Comparison of ENCODE assay signal across 8 cellular contexts in genomic region chr2:157837851-157838441, GRCh38. TPM values are rescaled to one million over a fixed set of nuclear protein-coding genes. Genes with fewer than 3 reads are reported as not detected.
DNase-seq lines count a peak whose midpoint lies in the region; ATAC-seq lines count a peak whose summit lies in the region.

No MANE protein-coding gene starts in this region.

- no peaks in the 10 kb centered on the region for H3K36me3 ChIP-seq in mucosa of stomach (ENCODE audit: control insufficient read depth, insufficient read depth, low read length)

- H3K9me3 ChIP-seq in mucosa of stomach (ENCODE audit: control insufficient read depth, low read length): no peaks in the 10 kb centered on the region

- DNase-seq in DMS153 treated with DMSO at 0.1 percent for 48 hours (lab: John Stamatoyannopoulos, UW; ENCODE audit: unreplicated experiment) (peak; percentile 48), NCI-H2227 treated with DMSO at 0.1 percent for 48 hours (lab: John Stamatoyannopoulos, UW) (peak; percentile 65), dermis microvascular lymphatic vessel endothelial cell (ENCODE audit: low read depth in 2 of 2) (peak; percentile 43 to 71), NCI-H1048 (lab: John Stamatoyannopoulos, UW) (no peak), DMS114 treated with DMSO at 0.1 percent for 48 hours (lab: John Stamatoyannopoulos, UW; ENCODE audit: unreplicated experiment) (no peak), epidermal melanocyte (ENCODE audit: insufficient read length, low spot score) (no peak)

- H3K9ac ChIP-seq in mucosa of stomach (ENCODE audit: low read length): peak overlapping the region; percentile 35

- no peak for ATAC-seq in GM21447 (IDR thresholded peaks at IDR 0.05; ENCODE audit: unreplicated experiment)

- no peaks in the 10 kb centered on the region for H3K27me3 ChIP-seq in mucosa of stomach (ENCODE audit: control insufficient read depth, insufficient read depth, low read length)

- peaks cover 44% of the 10 kb centered on the region for H3K4me1 ChIP-seq in mucosa of stomach (ENCODE audit: control insufficient read depth, insufficient read depth, low read length)

- H3K4me3 ChIP-seq in mucosa of stomach (ENCODE audit: low read length): peak overlapping the region; percentile 24

RNA-seq across cellular contexts. Expression of gene ACVR1, which starts 38.2 kb away (rescaled TPM):
- 9.9 and 25.8 TPM in 2 replicates for total RNA-seq in dermis microvascular lymphatic vessel endothelial cell

Comparison
In these comparisons a context has a peak if more than half of its experiments do, and no peak if none do; other contexts are left out.
1. DNase-seq: peak in DMS153 treated with DMSO at 0.1 percent for 48 hours (single experiment), NCI-H2227 treated with DMSO at 0.1 percent for 48 hours (single experiment) and dermis microvascular lymphatic vessel endothelial cell (2 of 2); none in NCI-H1048 (single experiment), DMS114 treated with DMSO at 0.1 percent for 48 hours (single experiment) and epidermal melanocyte (single experiment).